In the genomic region with DNA sequence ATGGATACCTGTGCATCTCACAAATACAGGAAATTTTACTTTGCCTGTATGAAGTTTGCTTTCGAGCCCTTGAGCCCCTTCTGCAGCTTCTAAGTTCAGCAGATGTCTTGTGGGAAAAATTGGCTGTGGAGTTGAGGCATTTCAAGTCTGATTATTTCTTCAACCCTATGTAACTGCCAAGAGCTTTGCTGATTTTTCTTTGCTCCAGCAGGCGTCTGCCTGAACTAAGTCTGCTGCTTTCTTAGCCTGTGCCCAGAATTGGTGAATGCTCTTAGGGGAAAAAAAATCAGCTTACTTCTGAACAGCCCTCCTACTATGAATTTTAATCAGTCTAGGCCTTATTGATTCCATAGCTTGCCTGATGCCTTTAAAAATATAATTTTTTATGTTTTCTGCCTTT, we compare ENCODE assay signal across 24 cellular contexts.
"Had no signal": no experiment of that assay in that cellular context is flagged by ENCODE, and none has a peak within 500 bp of the region (broad histone marks: within the 10 kb centered on the region; RNA-seq: fewer than 3 reads in every experiment).

No MANE protein-coding gene starts in this region.

- H3K27ac Mint-ChIP-seq: activated B cell treated with CpG ODN at 0.5 μM for 24 hours; activated CD4-positive, alpha-beta T cell treated with anti-CD3 and anti-CD28 coated beads, Interleukin-2, amount 10 ng/mL, durations not matched to agents 24 days and 14 days; activated CD8-positive, alpha-beta memory T cell treated with anti-CD3 and anti-CD28 coated beads, Interleukin-2, amount 10 ng/mL, durations not matched to agents 7 days and 5 days; activated naive CD4-positive, alpha-beta T cell treated with anti-CD3 and anti-CD28 coated beads, Interleukin-2, amount 50 U/mL, for 72 hours; activated naive CD8-positive, alpha-beta T cell treated with anti-CD3 and anti-CD28 coated beads, Interleukin-2, amount 50 U/mL, for 24 hours had no signal

- H3K27me3 Mint-ChIP-seq: activated B cell treated with CpG ODN at 0.5 μM for 24 hours; activated CD4-positive, alpha-beta T cell treated with anti-CD3 and anti-CD28 coated beads, Interleukin-2, amount 10 ng/mL, durations not matched to agents 24 days and 14 days; activated CD8-positive, alpha-beta memory T cell treated with anti-CD3 and anti-CD28 coated beads, Interleukin-2, amount 10 ng/mL, durations not matched to agents 7 days and 5 days; activated naive CD8-positive, alpha-beta T cell treated with anti-CD3 and anti-CD28 coated beads, Interleukin-2, amount 50 U/mL, for 24 hours; brain had no signal

- H3K4me3 Mint-ChIP-seq: activated B cell treated with CpG ODN at 0.5 μM for 24 hours; activated CD4-positive, alpha-beta T cell treated with anti-CD3 and anti-CD28 coated beads, Interleukin-2, amount 10 ng/mL, durations not matched to agents 24 days and 14 days; activated CD8-positive, alpha-beta memory T cell treated with anti-CD3 and anti-CD28 coated beads, Interleukin-2, amount 10 ng/mL, durations not matched to agents 7 days and 5 days; activated naive CD8-positive, alpha-beta T cell treated with anti-CD3 and anti-CD28 coated beads, Interleukin-2, amount 50 U/mL, for 24 hours; activated T-cell treated with anti-CD3 and anti-CD28 coated beads, Interleukin-2, amount 50 U/mL, for 4 hours; brain had no signal

- DNase-seq: activated B cell treated with CpG ODN at 0.5 μM for 24 hours; activated CD4-positive, alpha-beta T cell treated with anti-CD3 and anti-CD28 coated beads for 1 hour; activated CD4-positive, alpha-beta T cell treated with anti-CD3 and anti-CD28 coated beads, Interleukin-2, amount 10 ng/mL, durations not matched to agents 24 days and 14 days; activated CD4-positive, alpha-beta T cell treated with anti-CD3 and anti-CD28 coated beads, Interleukin-2, amount 50 U/mL, for 48 hours; activated CD8-positive, alpha-beta memory T cell treated with anti-CD3 and anti-CD28 coated beads, Interleukin-2, amount 10 ng/mL, durations not matched to agents 7 days and 5 days; activated effector memory CD4-positive, alpha-beta T cell treated with anti-CD3 and anti-CD28 coated beads, Interleukin-2, amount 50 U/mL, for 16 hours; activated naive CD4-positive, alpha-beta T cell treated with Interleukin-2 at 50 U/mL for 16 hours; activated naive CD8-positive, alpha-beta T cell treated with anti-CD3 and anti-CD28 coated beads, Interleukin-2, amount 50 U/mL, for 24 hours; activated T-cell treated with anti-CD3 and anti-CD28 coated beads, Interleukin-2, amount 50 U/mL, for 4 hours; amniotic stem cell; Karpas-422; MM.1S; NCI-H1105; NCI-H1436; NCI-H187; NCI-H2081; NCI-H446; NCI-H524; PC-3; SIG-M5; T-helper 2 cell; T1000 had no signal

- H3K4me1 Mint-ChIP-seq: brain had no signal
